ENCODE assay signal across 25 cellular contexts in the genomic region with DNA sequence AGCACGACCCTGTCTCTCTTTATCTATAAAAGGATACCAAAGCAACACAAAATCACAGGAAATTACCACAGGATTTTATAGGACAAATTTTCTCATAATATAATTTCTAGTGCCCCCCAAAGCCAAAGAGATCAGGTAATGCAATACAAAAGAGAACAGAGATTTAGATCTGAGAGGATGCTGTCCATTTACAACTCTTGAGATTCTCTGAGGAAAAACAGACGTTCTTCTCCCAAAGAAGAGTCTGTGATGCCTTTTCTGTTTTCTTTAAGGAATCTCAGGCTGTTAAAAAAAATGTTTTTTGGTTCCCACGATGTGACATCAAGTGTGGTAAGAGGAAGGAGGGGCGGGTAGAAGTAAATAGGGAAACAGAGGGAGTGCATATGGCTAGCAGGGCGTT.
A peak's percentile ranks its signal among the peaks of the same experiment; 100 is the strongest.
DNase-seq lines count a peak whose midpoint lies in the region; ATAC-seq and TF ChIP-seq lines count a peak whose summit lies in the region.
"Had no signal": no experiment of that assay in that cellular context is flagged by ENCODE, and none has a peak within 500 bp of the region (broad histone marks: within the 10 kb centered on the region; RNA-seq: fewer than 3 reads in every experiment).

No MANE protein-coding gene starts in this region.

- peak; percentile 92 for DNase-seq in SK-N-DZ (ENCODE audit: low spot score)
- DNase-seq in mesenchymal stem cell, result peak; percentile 29
- no peak for DNase-seq in nephron progenitor cell
- DNase-seq in neural progenitor cell (ENCODE audit: low spot score), result no peak
- DNase-seq in putamen (ENCODE audit: low spot score), result no peak
- no peak for DNase-seq in NCI-H446 treated with DMSO at 0.1 percent for 48 hours (lab: John Stamatoyannopoulos, UW)
- no peak for DNase-seq in COLO668 (lab: John Stamatoyannopoulos, UW; ENCODE audit: unreplicated experiment)
- DNase-seq: 8988T; ACHN; AML-193; CD4-positive, alpha-beta T cell; CD8-positive, alpha-beta T cell; COR-L47; DMS 273 treated with DMSO at 0.1 percent for 48 hours; DMS153; DMS53; DMS79; DND-41; EL; GDM1 had no signal

- H2AFZ ChIP-seq in mesenchymal stem cell (ENCODE audit: low read depth, low read length) (no peak overlapping the region), neural progenitor cell (replicated peaks) (peak overlapping the region; percentile 73)

- H3K27me3 Mint-ChIP-seq in nephron progenitor cell (ENCODE audit: low read depth, poor library complexity) (no peaks in the 10 kb centered on the region), neural progenitor cell (ENCODE audit: insufficient read depth, low read depth) (no peaks in the 10 kb centered on the region)
- H3K27me3 Mint-ChIP-seq: CD4-positive, alpha-beta T cell had no signal

- no peak overlapping the region for H4K8ac ChIP-seq in mesenchymal stem cell (ENCODE audit: low read length)

- no peak overlapping the region for H3K14ac ChIP-seq in mesenchymal stem cell (ENCODE audit: low read length in 2 of 2)

- H3K4me1 ChIP-seq in mesenchymal stem cell (ENCODE audit: control insufficient read depth, insufficient read depth, low read depth, low read length) (no peaks in the 10 kb centered on the region), neural progenitor cell (no peaks in the 10 kb centered on the region)
- H3K4me1 ChIP-seq: BLaER1 treated with 17β-estradiol and CSF1 and Interleukin-3, amounts not matched to agents 10 nM and 100 nM had no signal

- H3K18ac ChIP-seq in mesenchymal stem cell (ENCODE audit: low read depth in 1 of 2, low read length in 2 of 2), result no peak overlapping the region

- 36% methylated on average over 4 of the region's 5 CpGs for WGBS in mesenchymal stem cell

- no peaks in the 10 kb centered on the region for H3K79me2 ChIP-seq in neural progenitor cell (ENCODE audit: low read depth)

- H3K27me3 ChIP-seq in mesenchymal stem cell (ENCODE audit: control insufficient read depth in 1 of 2, insufficient read depth in 1 of 2, low read length in 2 of 2) (no peaks in the 10 kb centered on the region), neural progenitor cell (no peaks in the 10 kb centered on the region)
- H3K27me3 ChIP-seq: BLaER1 treated with 17β-estradiol and CSF1 and Interleukin-3, amounts not matched to agents 10 nM and 100 nM had no signal

- H3K36me3 ChIP-seq in mesenchymal stem cell (ENCODE audit: control insufficient read depth in 1 of 2, insufficient read depth in 2 of 2, low read depth in 1 of 2, low read length in 2 of 2) (no peaks in the 10 kb centered on the region), neural progenitor cell (no peaks in the 10 kb centered on the region)
- H3K36me3 ChIP-seq: BLaER1 treated with 17β-estradiol and CSF1 and Interleukin-3, amounts not matched to agents 10 nM and 100 nM had no signal

- H2BK12ac ChIP-seq in mesenchymal stem cell (ENCODE audit: low read length in 2 of 2), result no peak overlapping the region

- H3K4me1 Mint-ChIP-seq in nephron progenitor cell, result peaks cover 18% of the 10 kb centered on the region
- peaks cover 2% of the 10 kb centered on the region for H3K4me1 Mint-ChIP-seq in neural progenitor cell
- H3K4me1 Mint-ChIP-seq: B cell had no signal

- H3K79me1 ChIP-seq in mesenchymal stem cell (replicated peaks; ENCODE audit: low read length, poor library complexity, severe bottlenecking), result no peaks in the 10 kb centered on the region

- no peak overlapping the region for H3K4ac ChIP-seq in mesenchymal stem cell (ENCODE audit: low read depth in 1 of 2, low read length in 2 of 2)

- H3K9me3 Mint-ChIP-seq in nephron progenitor cell (no peaks in the 10 kb centered on the region), neural progenitor cell (peaks cover 12% of the 10 kb centered on the region)
- H3K9me3 Mint-ChIP-seq: CD4-positive, alpha-beta T cell had no signal

- no peaks in the 10 kb centered on the region for H4K20me1 ChIP-seq in neural progenitor cell (ENCODE audit: low read depth)
- H4K20me1 ChIP-seq: BLaER1 treated with 17β-estradiol and CSF1 and Interleukin-3, amounts not matched to agents 10 nM and 100 nM had no signal

- H3K9ac ChIP-seq in mesenchymal stem cell (ENCODE audit: low read length) (no peak overlapping the region), neural progenitor cell (no peak overlapping the region)
- H3K9ac ChIP-seq: BLaER1 treated with 17β-estradiol and CSF1 and Interleukin-3, amounts not matched to agents 10 nM and 100 nM had no signal

- H3K23ac ChIP-seq in mesenchymal stem cell (ENCODE audit: low read length in 2 of 2), result no peak overlapping the region

- no peak for TF ChIP-seq CTCF in nephron progenitor cell (IDR thresholded peaks at IDR 0.05)
- no peak for TF ChIP-seq CTCF in neural progenitor cell (IDR thresholded peaks at IDR 0.05)

- peak overlapping the region; percentile 44 for H3K27ac Mint-ChIP-seq in nephron progenitor cell
- no peak overlapping the region for H3K27ac Mint-ChIP-seq in neural progenitor cell
- H3K27ac Mint-ChIP-seq: B cell; CD4-positive, alpha-beta T cell; CD8-positive, alpha-beta T cell had no signal

- H4K91ac ChIP-seq in mesenchymal stem cell (ENCODE audit: low read length), result no peak overlapping the region

- no peak overlapping the region for H2BK15ac ChIP-seq in mesenchymal stem cell (ENCODE audit: low read depth, poor library complexity, severe bottlenecking)

- H3K4me3 Mint-ChIP-seq in nephron progenitor cell, result no peak overlapping the region
- no peak overlapping the region for H3K4me3 Mint-ChIP-seq in neural progenitor cell
- H3K4me3 Mint-ChIP-seq: B cell; CD4-positive, alpha-beta T cell; CD8-positive, alpha-beta T cell had no signal

- H3F3A ChIP-seq in neural progenitor cell (ENCODE audit: low read depth), result no peaks in the 10 kb centered on the region

- H2BK5ac ChIP-seq in mesenchymal stem cell (ENCODE audit: low read depth, low read length, poor library complexity, severe bottlenecking), result no peak overlapping the region

- ATAC-seq in HG02642 (IDR thresholded peaks at IDR 0.05; ENCODE audit: poor library complexity, unreplicated experiment), result no peak
- ATAC-seq: CD8-positive, alpha-beta T cell; GM12878 had no signal

- H3K4me3 ChIP-seq in mesenchymal stem cell (ENCODE audit: insufficient read depth in 1 of 2, low read depth in 1 of 2, low read length in 2 of 2) (no peak overlapping the region), neural progenitor cell (no peak overlapping the region)
- H3K4me3 ChIP-seq: BLaER1 treated with 17β-estradiol and CSF1 and Interleukin-3, amounts not matched to agents 10 nM and 100 nM; GM12878 had no signal

- H3K27ac ChIP-seq in mesenchymal stem cell (ENCODE audit: low read length, poor library complexity, severe bottlenecking) (no peak overlapping the region), neural progenitor cell (no peak overlapping the region)
- H3K27ac ChIP-seq: BLaER1 treated with 17β-estradiol and CSF1 and Interleukin-3, amounts not matched to agents 10 nM and 100 nM; C4-2B had no signal

- no peaks in the 10 kb centered on the region for H3K9me3 ChIP-seq in mesenchymal stem cell (ENCODE audit: control insufficient read depth, low read length)
- no peaks in the 10 kb centered on the region for H3K9me3 ChIP-seq in neural progenitor cell (ENCODE audit: low read depth)
- H3K9me3 ChIP-seq: BLaER1 treated with 17β-estradiol and CSF1 and Interleukin-3, amounts not matched to agents 10 nM and 100 nM had no signal

- H3K36me3 Mint-ChIP-seq in nephron progenitor cell (ENCODE audit: low read depth) (no peaks in the 10 kb centered on the region), neural progenitor cell (peaks cover 3% of the 10 kb centered on the region)
- H3K36me3 Mint-ChIP-seq: CD8-positive, alpha-beta T cell had no signal

- no peak overlapping the region for H2AK5ac ChIP-seq in mesenchymal stem cell (ENCODE audit: low read length, severe bottlenecking)

- H2BK120ac ChIP-seq in mesenchymal stem cell (ENCODE audit: low read depth, low read length), result no peak overlapping the region

- H3K4me2 ChIP-seq in mesenchymal stem cell (ENCODE audit: low read length, poor library complexity, severe bottlenecking), result no peak overlapping the region
- H3K4me2 ChIP-seq in neural progenitor cell, result no peak overlapping the region
- H3K4me2 ChIP-seq: BLaER1 treated with 17β-estradiol and CSF1 and Interleukin-3, amounts not matched to agents 10 nM and 100 nM had no signal

Comparison
In these comparisons a context has a peak if more than half of its experiments do, and no peak if none do; other contexts are left out.
1. DNase-seq: peak in SK-N-DZ (single experiment) and mesenchymal stem cell (single experiment); none in nephron progenitor cell (single experiment), neural progenitor cell (single experiment), putamen (single experiment), NCI-H446 treated with DMSO at 0.1 percent for 48 hours (single experiment) and COLO668 (single experiment).